17 cellular contexts compared by ENCODE assay signal in genomic region chr7:157410831-157411556, GRCh38.
DNase-seq lines count a peak whose midpoint lies in the region; ATAC-seq, FAIRE-seq and TF ChIP-seq lines count a peak whose summit lies in the region.
"Had no signal": no experiment of that assay in that cellular context is flagged by ENCODE, and none has a peak within 500 bp of the region (broad histone marks: within the 10 kb centered on the region; RNA-seq: fewer than 3 reads in every experiment).

No MANE protein-coding gene starts in this region.

- no peak overlapping the region for H3K4me3 Mint-ChIP-seq in stimulated activated naive CD8-positive, alpha-beta T cell treated with anti-CD3 and anti-CD28 coated beads, Interleukin-15, amount 100 ng/mL, for 72 hours

- H3K27me3 Mint-ChIP-seq in stimulated activated naive CD8-positive, alpha-beta T cell treated with anti-CD3 and anti-CD28 coated beads, Interleukin-15, amount 100 ng/mL, for 72 hours = no peaks in the 10 kb centered on the region
- H3K27me3 Mint-ChIP-seq: natural killer cell treated with Interleukin-12 subunit alpha and Interleukin-12 subunit beta and Interleukin-15 and Interleukin-18, amount 100 ng/mL, for 72 hours had no signal

- H3K27me3 ChIP-seq in left ventricle myocardium inferior (ENCODE audit: low read depth) = no peaks in the 10 kb centered on the region
- H3K27me3 ChIP-seq in effector memory CD4-positive, alpha-beta T cell (replicated peaks; ENCODE audit: control insufficient read depth, insufficient read depth, low read length, poor library complexity, severe bottlenecking) = no peaks in the 10 kb centered on the region
- H3K27me3 ChIP-seq: dorsolateral prefrontal cortex had no signal

- no peak for FAIRE-seq in frontal cortex (lab: Jason Lieb, UNC)
- FAIRE-seq: HTR-8/SVneo, small intestine had no signal

- H3K9me3 ChIP-seq in left ventricle myocardium inferior (replicated peaks) (no peaks in the 10 kb centered on the region), KOPT-K1 (ENCODE audit: insufficient read depth, low read length, poor library complexity, severe bottlenecking) (no peaks in the 10 kb centered on the region)
- H3K9me3 ChIP-seq in effector memory CD4-positive, alpha-beta T cell (ENCODE audit: control insufficient read depth, low read length) = no peaks in the 10 kb centered on the region

- no peak for TF ChIP-seq CTCF in left ventricle myocardium inferior (IDR thresholded peaks at IDR 0.05; ENCODE audit: borderline replicate concordance)

- peaks cover 9% of the 10 kb centered on the region for H3K4me1 Mint-ChIP-seq in stimulated activated naive CD8-positive, alpha-beta T cell treated with anti-CD3 and anti-CD28 coated beads, Interleukin-15, amount 100 ng/mL, for 72 hours

- H3K27ac ChIP-seq in left ventricle myocardium inferior (replicated peaks) (no peak overlapping the region), KOPT-K1 (ENCODE audit: low read depth, low read length, poor library complexity, severe bottlenecking) (peak overlapping the region; percentile 11)
- peak overlapping the region; percentile 48 for H3K27ac ChIP-seq in effector memory CD4-positive, alpha-beta T cell (ENCODE audit: insufficient read depth, low read length, poor library complexity, severe bottlenecking)
- H3K27ac ChIP-seq: dorsolateral prefrontal cortex had no signal

- H3K27ac Mint-ChIP-seq in stimulated activated naive CD8-positive, alpha-beta T cell treated with anti-CD3 and anti-CD28 coated beads, Interleukin-15, amount 100 ng/mL, for 72 hours = no peak overlapping the region

- no peaks in the 10 kb centered on the region for H3K9me3 Mint-ChIP-seq in stimulated activated naive CD8-positive, alpha-beta T cell treated with anti-CD3 and anti-CD28 coated beads, Interleukin-15, amount 100 ng/mL, for 72 hours
- H3K9me3 Mint-ChIP-seq: natural killer cell treated with Interleukin-12 subunit alpha and Interleukin-12 subunit beta and Interleukin-15 and Interleukin-18, amount 100 ng/mL, for 72 hours had no signal

- peaks cover 20% of the 10 kb centered on the region for H3K4me1 ChIP-seq in left ventricle myocardium inferior
- peaks cover 13% of the 10 kb centered on the region for H3K4me1 ChIP-seq in effector memory CD4-positive, alpha-beta T cell (ENCODE audit: control insufficient read depth, insufficient read depth, low read length, poor library complexity, severe bottlenecking)

- intact Hi-C loops in left ventricle myocardium inferior (cut with micrococcal nuclease) = no loop called here
- intact Hi-C loops in Right ventricle myocardium inferior (cut with DNase I) = no loop called here

- DNase-seq in left ventricle myocardium inferior = peak; percentile 1
- no peak for DNase-seq in Right ventricle myocardium inferior (ENCODE audit: missing footprints)
- no peak for DNase-seq in effector memory CD4-positive, alpha-beta T cell
- no peak for DNase-seq in stimulated activated naive CD8-positive, alpha-beta T cell treated with anti-CD3 and anti-CD28 coated beads, Interleukin-15, amount 100 ng/mL, for 72 hours
- no peak for DNase-seq in amygdala (lab: John Stamatoyannopoulos, UW)
- DNase-seq in frontal cortex (ENCODE audit: low spot score in 2 of 2) = no peak
- DNase-seq: dorsolateral prefrontal cortex, erythroblast, foreskin melanocyte, kidney glomerular epithelial cell, NCI-H1105, NCI-H510A treated with DMSO at 0.1 percent for 48 hours, RPMI8226, small intestine had no signal

- no peak for ATAC-seq in Right ventricle myocardium inferior
- ATAC-seq in stimulated activated naive CD8-positive, alpha-beta T cell treated with anti-CD3 and anti-CD28 coated beads, Interleukin-15, amount 100 ng/mL, for 72 hours = peak; percentile 41

- peaks cover 69% of the 10 kb centered on the region for H3K36me3 ChIP-seq in left ventricle myocardium inferior
- peaks cover 98% of the 10 kb centered on the region for H3K36me3 ChIP-seq in KOPT-K1 (ENCODE audit: insufficient read depth, low read length)
- peaks cover 5% of the 10 kb centered on the region for H3K36me3 ChIP-seq in effector memory CD4-positive, alpha-beta T cell (ENCODE audit: control insufficient read depth, insufficient read depth, low read length)

- no peak overlapping the region for H3K4me3 ChIP-seq in left ventricle myocardium inferior
- H3K4me3 ChIP-seq in effector memory CD4-positive, alpha-beta T cell (ENCODE audit: insufficient read depth, low read depth, low read length, poor library complexity, severe bottlenecking) = no peak overlapping the region
- H3K4me3 ChIP-seq: dorsolateral prefrontal cortex had no signal
